In the genomic region with DNA sequence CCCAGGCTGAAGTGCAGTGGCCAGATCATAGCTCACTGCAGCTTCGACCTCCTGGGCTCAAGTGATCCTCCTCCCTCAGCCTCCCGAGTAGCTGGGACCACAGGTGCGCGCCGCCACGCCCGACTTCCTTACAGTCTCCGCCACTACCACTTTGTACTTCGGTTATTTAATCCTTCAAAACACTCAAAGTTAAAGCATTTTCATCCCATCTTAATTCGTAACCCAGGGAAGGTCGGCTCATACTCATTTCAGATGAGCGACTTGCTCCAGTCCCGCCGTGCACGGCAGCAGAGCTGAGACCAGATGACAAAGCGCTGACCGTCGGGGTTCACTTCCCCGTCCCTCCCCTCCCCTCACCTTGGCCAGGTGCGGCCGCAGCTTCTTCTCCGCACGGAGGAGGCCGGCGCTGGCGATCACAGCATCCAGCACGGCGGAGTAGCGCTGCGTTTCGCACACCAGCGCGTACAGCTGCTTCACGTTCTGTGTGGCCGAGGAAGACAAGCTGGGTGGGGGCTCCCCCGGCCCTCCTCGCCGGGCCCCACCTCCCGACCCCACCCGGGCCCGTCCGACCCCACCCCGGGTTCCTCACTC, we compare ENCODE assay signal across 2 cellular contexts.
TF ChIP-seq lines count a peak whose summit lies in the region.

No MANE protein-coding gene starts in this region.

TF ChIP-seq in K562, 482 proteins besides CTCF, POLR2A, EP300 and RAD21:
- TF ChIP-seq, protein P1, sequence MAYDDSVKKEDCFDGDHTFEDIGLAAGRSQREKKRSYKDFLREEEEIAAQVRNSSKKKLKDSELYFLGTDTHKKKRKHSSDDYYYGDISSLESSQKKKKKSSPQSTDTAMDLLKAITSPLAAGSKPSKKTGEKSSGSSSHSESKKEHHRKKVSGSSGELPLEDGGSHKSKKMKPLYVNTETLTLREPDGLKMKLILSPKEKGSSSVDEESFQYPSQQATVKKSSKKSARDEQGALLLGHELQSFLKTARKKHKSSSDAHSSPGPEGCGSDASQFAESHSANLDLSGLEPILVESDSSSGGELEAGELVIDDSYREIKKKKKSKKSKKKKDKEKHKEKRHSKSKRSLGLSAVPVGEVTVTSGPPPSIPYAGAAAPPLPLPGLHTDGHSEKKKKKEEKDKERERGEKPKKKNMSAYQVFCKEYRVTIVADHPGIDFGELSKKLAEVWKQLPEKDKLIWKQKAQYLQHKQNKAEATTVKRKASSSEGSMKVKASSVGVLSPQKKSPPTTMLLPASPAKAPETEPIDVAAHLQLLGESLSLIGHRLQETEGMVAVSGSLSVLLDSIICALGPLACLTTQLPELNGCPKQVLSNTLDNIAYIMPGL (CRISPR knock-in tag; IDR thresholded peaks at IDR 0.05): peak; percentile 62; the same call in 1 of the 2 replicates
- TF ChIP-seq FOXM1 (IDR thresholded peaks at IDR 0.05; ENCODE audit: low read depth) (no peak), FOXM1 (CRISPR knock-in tag; IDR thresholded peaks at IDR 0.05; ENCODE audit: low read depth) (0 out of 2 replicates have a peak, but pooled peaks have one; percentile 3), RBBP5 (IDR thresholded peaks at IDR 0.05; ENCODE audit: borderline replicate concordance, insufficient read depth, low read length, poor library complexity, severe bottlenecking) (peak; percentile 15), ZNF239 (CRISPR knock-in tag; IDR thresholded peaks at IDR 0.05) (no peak), IRF2 (CRISPR knock-in tag; IDR thresholded peaks at IDR 0.05) (0 out of 2 replicates have a peak, but pooled peaks have one; percentile 39), FOXJ2 (tag; IDR thresholded peaks at IDR 0.05) (no peak)
- TF ChIP-seq, protein P2, sequence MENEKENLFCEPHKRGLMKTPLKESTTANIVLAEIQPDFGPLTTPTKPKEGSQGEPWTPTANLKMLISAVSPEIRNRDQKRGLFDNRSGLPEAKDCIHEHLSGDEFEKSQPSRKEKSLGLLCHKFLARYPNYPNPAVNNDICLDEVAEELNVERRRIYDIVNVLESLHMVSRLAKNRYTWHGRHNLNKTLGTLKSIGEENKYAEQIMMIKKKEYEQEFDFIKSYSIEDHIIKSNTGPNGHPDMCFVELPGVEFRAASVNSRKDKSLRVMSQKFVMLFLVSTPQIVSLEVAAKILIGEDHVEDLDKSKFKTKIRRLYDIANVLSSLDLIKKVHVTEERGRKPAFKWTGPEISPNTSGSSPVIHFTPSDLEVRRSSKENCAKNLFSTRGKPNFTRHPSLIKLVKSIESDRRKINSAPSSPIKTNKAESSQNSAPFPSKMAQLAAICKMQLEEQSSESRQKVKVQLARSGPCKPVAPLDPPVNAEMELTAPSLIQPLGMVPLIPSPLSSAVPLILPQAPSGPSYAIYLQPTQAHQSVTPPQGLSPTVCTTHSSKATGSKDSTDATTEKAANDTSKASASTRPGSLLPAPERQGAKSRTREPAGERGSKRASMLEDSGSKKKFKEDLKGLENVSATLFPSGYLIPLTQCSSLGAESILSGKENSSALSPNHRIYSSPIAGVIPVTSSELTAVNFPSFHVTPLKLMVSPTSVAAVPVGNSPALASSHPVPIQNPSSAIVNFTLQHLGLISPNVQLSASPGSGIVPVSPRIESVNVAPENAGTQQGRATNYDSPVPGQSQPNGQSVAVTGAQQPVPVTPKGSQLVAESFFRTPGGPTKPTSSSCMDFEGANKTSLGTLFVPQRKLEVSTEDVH (IDR thresholded peaks at IDR 0.05; ENCODE audit: low read depth, partially characterized antibody): no peak
- TF ChIP-seq, protein P3, sequence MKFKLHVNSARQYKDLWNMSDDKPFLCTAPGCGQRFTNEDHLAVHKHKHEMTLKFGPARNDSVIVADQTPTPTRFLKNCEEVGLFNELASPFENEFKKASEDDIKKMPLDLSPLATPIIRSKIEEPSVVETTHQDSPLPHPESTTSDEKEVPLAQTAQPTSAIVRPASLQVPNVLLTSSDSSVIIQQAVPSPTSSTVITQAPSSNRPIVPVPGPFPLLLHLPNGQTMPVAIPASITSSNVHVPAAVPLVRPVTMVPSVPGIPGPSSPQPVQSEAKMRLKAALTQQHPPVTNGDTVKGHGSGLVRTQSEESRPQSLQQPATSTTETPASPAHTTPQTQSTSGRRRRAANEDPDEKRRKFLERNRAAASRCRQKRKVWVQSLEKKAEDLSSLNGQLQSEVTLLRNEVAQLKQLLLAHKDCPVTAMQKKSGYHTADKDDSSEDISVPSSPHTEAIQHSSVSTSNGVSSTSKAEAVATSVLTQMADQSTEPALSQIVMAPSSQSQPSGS (CRISPR knock-in tag; IDR thresholded peaks at IDR 0.05): 0 out of 2 replicates have a peak, but pooled peaks have one; percentile 30
TF ChIP-seq in K562: peak in this region for 5.

TF ChIP-seq in HepG2, 621 proteins besides CTCF, POLR2A, EP300 and RAD21 (continues in another document):
- 0 out of 2 replicates have a peak, but pooled peaks have one; percentile 5 for TF ChIP-seq KDM3A (CRISPR knock-in tag; IDR thresholded peaks at IDR 0.05; ENCODE audit: low read depth)
- TF ChIP-seq HNRNPUL1 (IDR thresholded peaks at IDR 0.05; ENCODE audit: low read depth, low read length): no peak
- TF ChIP-seq ZNF30 (CRISPR knock-in tag; IDR thresholded peaks at IDR 0.05): no peak
- no peak for TF ChIP-seq GATAD1 (CRISPR knock-in tag; IDR thresholded peaks at IDR 0.05)
- no peak for TF ChIP-seq ZNF570 (CRISPR knock-in tag; IDR thresholded peaks at IDR 0.05; ENCODE audit: borderline replicate concordance)
- TF ChIP-seq SOX13 (IDR thresholded peaks at IDR 0.05): no peak
- no peak for TF ChIP-seq SOX13 (CRISPR knock-in tag; conservative IDR thresholded peaks at IDR 0.05 in 1 of 2, IDR thresholded peaks at IDR 0.05 in 1 of 2)
- TF ChIP-seq, protein P4, sequence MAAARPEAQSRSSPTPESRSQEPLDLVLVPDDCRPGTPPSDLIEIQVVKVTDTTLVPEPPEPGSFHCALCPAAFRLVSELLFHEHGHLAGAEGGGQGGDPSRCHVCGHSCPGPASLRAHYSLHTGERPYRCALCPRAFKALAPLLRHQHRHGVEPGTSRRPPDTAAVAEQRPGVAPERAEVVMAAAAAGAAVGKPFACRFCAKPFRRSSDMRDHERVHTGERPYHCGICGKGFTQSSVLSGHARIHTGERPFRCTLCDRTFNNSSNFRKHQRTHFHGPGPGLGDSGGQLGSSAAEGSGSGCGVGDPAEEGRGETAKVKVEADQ (CRISPR knock-in tag; IDR thresholded peaks at IDR 0.05; ENCODE audit: borderline replicate concordance): no peak
- no peak for TF ChIP-seq KDM5B (CRISPR knock-in tag; IDR thresholded peaks at IDR 0.05; ENCODE audit: borderline replicate concordance)
- TF ChIP-seq, protein P5, sequence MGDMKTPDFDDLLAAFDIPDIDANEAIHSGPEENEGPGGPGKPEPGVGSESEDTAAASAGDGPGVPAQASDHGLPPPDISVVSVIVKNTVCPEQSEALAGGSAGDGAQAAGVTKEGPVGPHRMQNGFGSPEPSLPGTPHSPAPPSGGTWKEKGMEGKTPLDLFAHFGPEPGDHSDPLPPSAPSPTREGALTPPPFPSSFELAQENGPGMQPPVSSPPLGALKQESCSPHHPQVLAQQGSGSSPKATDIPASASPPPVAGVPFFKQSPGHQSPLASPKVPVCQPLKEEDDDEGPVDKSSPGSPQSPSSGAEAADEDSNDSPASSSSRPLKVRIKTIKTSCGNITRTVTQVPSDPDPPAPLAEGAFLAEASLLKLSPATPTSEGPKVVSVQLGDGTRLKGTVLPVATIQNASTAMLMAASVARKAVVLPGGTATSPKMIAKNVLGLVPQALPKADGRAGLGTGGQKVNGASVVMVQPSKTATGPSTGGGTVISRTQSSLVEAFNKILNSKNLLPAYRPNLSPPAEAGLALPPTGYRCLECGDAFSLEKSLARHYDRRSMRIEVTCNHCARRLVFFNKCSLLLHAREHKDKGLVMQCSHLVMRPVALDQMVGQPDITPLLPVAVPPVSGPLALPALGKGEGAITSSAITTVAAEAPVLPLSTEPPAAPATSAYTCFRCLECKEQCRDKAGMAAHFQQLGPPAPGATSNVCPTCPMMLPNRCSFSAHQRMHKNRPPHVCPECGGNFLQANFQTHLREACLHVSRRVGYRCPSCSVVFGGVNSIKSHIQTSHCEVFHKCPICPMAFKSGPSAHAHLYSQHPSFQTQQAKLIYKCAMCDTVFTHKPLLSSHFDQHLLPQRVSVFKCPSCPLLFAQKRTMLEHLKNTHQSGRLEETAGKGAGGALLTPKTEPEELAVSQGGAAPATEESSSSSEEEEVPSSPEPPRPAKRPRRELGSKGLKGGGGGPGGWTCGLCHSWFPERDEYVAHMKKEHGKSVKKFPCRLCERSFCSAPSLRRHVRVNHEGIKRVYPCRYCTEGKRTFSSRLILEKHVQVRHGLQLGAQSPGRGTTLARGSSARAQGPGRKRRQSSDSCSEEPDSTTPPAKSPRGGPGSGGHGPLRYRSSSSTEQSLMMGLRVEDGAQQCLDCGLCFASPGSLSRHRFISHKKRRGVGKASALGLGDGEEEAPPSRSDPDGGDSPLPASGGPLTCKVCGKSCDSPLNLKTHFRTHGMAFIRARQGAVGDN (CRISPR knock-in tag; IDR thresholded peaks at IDR 0.05): no peak
- TF ChIP-seq, protein P6, sequence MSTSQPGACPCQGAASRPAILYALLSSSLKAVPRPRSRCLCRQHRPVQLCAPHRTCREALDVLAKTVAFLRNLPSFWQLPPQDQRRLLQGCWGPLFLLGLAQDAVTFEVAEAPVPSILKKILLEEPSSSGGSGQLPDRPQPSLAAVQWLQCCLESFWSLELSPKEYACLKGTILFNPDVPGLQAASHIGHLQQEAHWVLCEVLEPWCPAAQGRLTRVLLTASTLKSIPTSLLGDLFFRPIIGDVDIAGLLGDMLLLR (CRISPR knock-in tag; IDR thresholded peaks at IDR 0.05): no peak
- 0 out of 2 replicates have a peak, but pooled peaks have one; percentile 22 for TF ChIP-seq PCBP1 (IDR thresholded peaks at IDR 0.05; ENCODE audit: borderline replicate concordance, low read depth, low read length)
- TF ChIP-seq ZNF460 (CRISPR knock-in tag; IDR thresholded peaks at IDR 0.05; ENCODE audit: borderline replicate concordance): peak; percentile 45; the same call in 1 of the 2 replicates
- TF ChIP-seq MEIS1 (CRISPR knock-in tag; IDR thresholded peaks at IDR 0.05; ENCODE audit: borderline replicate concordance): no peak; the same call in 1 of the 2 replicates
- TF ChIP-seq, protein P7, sequence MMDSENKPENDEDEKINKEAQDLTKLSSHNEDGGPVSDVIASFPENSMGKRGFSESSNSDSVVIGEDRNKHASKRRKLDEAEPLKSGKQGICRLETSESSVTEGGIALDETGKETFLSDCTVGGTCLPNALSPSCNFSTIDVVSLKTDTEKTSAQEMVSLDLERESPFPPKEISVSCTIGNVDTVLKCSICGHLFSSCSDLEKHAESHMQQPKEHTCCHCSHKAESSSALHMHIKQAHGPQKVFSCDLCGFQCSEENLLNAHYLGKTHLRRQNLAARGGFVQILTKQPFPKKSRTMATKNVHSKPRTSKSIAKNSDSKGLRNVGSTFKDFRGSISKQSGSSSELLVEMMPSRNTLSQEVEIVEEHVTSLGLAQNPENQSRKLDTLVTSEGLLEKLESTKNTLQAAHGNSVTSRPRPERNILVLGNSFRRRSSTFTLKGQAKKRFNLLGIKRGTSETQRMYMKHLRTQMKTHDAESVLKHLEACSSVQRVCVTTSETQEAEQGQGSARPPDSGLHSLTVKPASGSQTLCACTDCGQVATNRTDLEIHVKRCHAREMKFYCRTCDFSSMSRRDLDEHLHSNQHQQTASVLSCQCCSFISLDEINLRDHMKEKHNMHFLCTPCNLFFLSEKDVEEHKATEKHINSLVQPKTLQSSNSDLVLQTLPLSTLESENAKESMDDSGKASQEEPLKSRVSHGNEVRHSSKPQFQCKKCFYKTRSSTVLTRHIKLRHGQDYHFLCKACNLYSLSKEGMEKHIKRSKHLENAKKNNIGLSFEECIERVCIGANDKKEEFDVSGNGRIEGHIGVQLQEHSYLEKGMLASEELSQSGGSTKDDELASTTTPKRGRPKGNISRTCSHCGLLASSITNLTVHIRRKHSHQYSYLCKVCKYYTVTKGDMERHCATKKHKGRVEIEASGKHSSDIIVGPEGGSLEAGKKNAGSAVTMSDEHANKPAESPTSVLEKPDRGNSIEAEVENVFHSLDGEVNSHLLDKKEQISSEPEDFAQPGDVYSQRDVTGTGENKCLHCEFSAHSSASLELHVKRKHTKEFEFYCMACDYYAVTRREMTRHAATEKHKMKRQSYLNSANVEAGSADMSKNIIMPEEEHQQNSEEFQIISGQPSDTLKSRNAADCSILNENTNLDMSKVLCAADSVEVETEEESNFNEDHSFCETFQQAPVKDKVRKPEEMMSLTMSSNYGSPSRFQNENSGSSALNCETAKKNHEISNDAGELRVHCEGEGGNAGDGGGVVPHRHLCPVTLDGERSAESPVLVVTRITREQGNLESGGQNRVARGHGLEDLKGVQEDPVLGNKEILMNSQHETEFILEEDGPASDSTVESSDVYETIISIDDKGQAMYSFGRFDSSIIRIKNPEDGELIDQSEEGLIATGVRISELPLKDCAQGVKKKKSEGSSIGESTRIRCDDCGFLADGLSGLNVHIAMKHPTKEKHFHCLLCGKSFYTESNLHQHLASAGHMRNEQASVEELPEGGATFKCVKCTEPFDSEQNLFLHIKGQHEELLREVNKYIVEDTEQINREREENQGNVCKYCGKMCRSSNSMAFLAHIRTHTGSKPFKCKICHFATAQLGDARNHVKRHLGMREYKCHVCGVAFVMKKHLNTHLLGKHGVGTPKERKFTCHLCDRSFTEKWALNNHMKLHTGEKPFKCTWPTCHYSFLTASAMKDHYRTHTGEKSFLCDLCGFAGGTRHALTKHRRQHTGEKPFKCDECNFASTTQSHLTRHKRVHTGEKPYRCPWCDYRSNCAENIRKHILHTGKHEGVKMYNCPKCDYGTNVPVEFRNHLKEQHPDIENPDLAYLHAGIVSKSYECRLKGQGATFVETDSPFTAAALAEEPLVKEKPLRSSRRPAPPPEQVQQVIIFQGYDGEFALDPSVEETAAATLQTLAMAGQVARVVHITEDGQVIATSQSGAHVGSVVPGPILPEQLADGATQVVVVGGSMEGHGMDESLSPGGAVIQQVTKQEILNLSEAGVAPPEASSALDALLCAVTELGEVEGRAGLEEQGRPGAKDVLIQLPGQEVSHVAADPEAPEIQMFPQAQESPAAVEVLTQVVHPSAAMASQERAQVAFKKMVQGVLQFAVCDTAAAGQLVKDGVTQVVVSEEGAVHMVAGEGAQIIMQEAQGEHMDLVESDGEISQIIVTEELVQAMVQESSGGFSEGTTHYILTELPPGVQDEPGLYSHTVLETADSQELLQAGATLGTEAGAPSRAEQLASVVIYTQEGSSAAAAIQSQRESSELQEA (CRISPR knock-in tag; IDR thresholded peaks at IDR 0.05; ENCODE audit: not compliant biosample characterization): peak; percentile 60
- TF ChIP-seq, protein P8, sequence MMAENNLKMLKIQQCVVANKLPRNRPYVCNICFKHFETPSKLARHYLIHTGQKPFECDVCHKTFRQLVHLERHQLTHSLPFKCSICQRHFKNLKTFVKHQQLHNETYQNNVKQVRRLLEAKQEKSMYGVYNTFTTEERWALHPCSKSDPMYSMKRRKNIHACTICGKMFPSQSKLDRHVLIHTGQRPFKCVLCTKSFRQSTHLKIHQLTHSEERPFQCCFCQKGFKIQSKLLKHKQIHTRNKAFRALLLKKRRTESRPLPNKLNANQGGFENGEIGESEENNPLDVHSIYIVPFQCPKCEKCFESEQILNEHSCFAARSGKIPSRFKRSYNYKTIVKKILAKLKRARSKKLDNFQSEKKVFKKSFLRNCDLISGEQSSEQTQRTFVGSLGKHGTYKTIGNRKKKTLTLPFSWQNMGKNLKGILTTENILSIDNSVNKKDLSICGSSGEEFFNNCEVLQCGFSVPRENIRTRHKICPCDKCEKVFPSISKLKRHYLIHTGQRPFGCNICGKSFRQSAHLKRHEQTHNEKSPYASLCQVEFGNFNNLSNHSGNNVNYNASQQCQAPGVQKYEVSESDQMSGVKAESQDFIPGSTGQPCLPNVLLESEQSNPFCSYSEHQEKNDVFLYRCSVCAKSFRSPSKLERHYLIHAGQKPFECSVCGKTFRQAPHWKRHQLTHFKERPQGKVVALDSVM (CRISPR knock-in tag; IDR thresholded peaks at IDR 0.05): peak; percentile 93
- TF ChIP-seq THAP11 (CRISPR knock-in tag; IDR thresholded peaks at IDR 0.05): no peak
- TF ChIP-seq CCAR2 (optimal IDR thresholded peaks at IDR 0.05; ENCODE audit: low read depth, low read length): no peak
- no peak for TF ChIP-seq ERF (CRISPR knock-in tag; IDR thresholded peaks at IDR 0.05)
- 0 out of 2 replicates have a peak, but pooled peaks have one; percentile 32 for TF ChIP-seq ZNF484 (CRISPR knock-in tag; IDR thresholded peaks at IDR 0.05; ENCODE audit: borderline replicate concordance, low read depth)
- TF ChIP-seq ZNF121 (CRISPR knock-in tag; IDR thresholded peaks at IDR 0.05): peak; percentile 60; the same call in 1 of the 2 replicates
